9 cellular contexts compared by ENCODE assay signal in genomic region chr13:26037302-26037701, GRCh38. TPM values are rescaled to one million over a fixed set of nuclear protein-coding genes. Genes with fewer than 3 reads are reported as not detected.
DNase-seq lines count a peak whose midpoint lies in the region; ATAC-seq, FAIRE-seq and TF ChIP-seq lines count a peak whose summit lies in the region.
"Had no signal": no experiment of that assay in that cellular context is flagged by ENCODE, and none has a peak within 500 bp of the region (broad histone marks: within the 10 kb centered on the region; RNA-seq: fewer than 3 reads in every experiment).

No MANE protein-coding gene starts in this region.

- no peaks in the 10 kb centered on the region for H3K9me2 ChIP-seq in GM23338 (ENCODE audit: insufficient read depth)

- H3K36me3 ChIP-seq in GM23338 (ENCODE audit: insufficient read depth): no peaks in the 10 kb centered on the region
- no peaks in the 10 kb centered on the region for H3K36me3 ChIP-seq in Peyer's patch

- H3K27me3 ChIP-seq in GM23338 (ENCODE audit: insufficient read depth): no peaks in the 10 kb centered on the region
- peaks cover 0 to 4% of the 10 kb centered on the region in 2 donors for H3K27me3 ChIP-seq in Peyer's patch

- no peaks in the 10 kb centered on the region; the same call in 2 of the 3 replicates for H3K36me3 Mint-ChIP-seq in GM23338 (ENCODE audit: low read depth)
- H3K36me3 Mint-ChIP-seq in activated CD4-positive, alpha-beta memory T cell treated with anti-CD3 and anti-CD28 coated beads for 36 hours: no peaks in the 10 kb centered on the region
- H3K36me3 Mint-ChIP-seq: naive B cell had no signal

- H3K79me2 ChIP-seq in GM23338 (replicated peaks; ENCODE audit: insufficient read depth): no peaks in the 10 kb centered on the region

- H3K27me3 Mint-ChIP-seq in GM23338 (ENCODE audit: insufficient read depth, low read depth, poor library complexity): no peaks in the 10 kb centered on the region
- no peaks in the 10 kb centered on the region for H3K27me3 Mint-ChIP-seq in activated CD4-positive, alpha-beta memory T cell treated with anti-CD3 and anti-CD28 coated beads for 36 hours

- no peak for TF ChIP-seq POLR2A in Peyer's patch (IDR thresholded peaks at IDR 0.05)

- peaks cover 11% of the 10 kb centered on the region; the same call in 2 of the 3 replicates for H3K4me1 Mint-ChIP-seq in GM23338
- H3K4me1 Mint-ChIP-seq in activated CD4-positive, alpha-beta memory T cell treated with anti-CD3 and anti-CD28 coated beads for 36 hours (ENCODE audit: low read depth): no peaks in the 10 kb centered on the region
- H3K4me1 Mint-ChIP-seq: naive B cell had no signal

- H2AFZ ChIP-seq in GM23338: no peak overlapping the region; the same call in 1 of the 2 replicates

- FAIRE-seq in HTR-8/SVneo (lab: Jason Lieb, UNC): no peak

- peak; percentile 42 for TF ChIP-seq CTCF in AG09309 (IDR thresholded peaks at IDR 0.05; ENCODE audit: control insufficient read depth, insufficient read depth, low read depth, low read length, missing control alignments)
- peak; percentile 89 to 95 for TF ChIP-seq CTCF in GM23338 (conservative IDR thresholded peaks at IDR 0.05; ENCODE audit: low read depth in 2 of 2)
- TF ChIP-seq CTCF in Peyer's patch (IDR thresholded peaks at IDR 0.05): no peak

- H3K27ac ChIP-seq in GM23338 (ENCODE audit: low read depth) (no peak overlapping the region), Peyer's patch (no peak overlapping the region)

- no peak overlapping the region for H3K27ac Mint-ChIP-seq in GM23338
- H3K27ac Mint-ChIP-seq in activated CD4-positive, alpha-beta memory T cell treated with anti-CD3 and anti-CD28 coated beads for 36 hours: no peak overlapping the region
- H3K27ac Mint-ChIP-seq: naive B cell had no signal

- CTCF ChIA-PET in activated CD4-positive, alpha-beta memory T cell treated with anti-CD3 and anti-CD28 coated beads for 36 hours (lab: Charles Lee): interaction anchor here (1.1 to 1.2 kb wide), 3 partner anchors 11 to 149 kb away, joined by 3 to 4 read pairs (median 3); no protein-coding TSS in a partner anchor

- H3K4me3 Mint-ChIP-seq in GM23338: no peak overlapping the region
- no peak overlapping the region for H3K4me3 Mint-ChIP-seq in activated CD4-positive, alpha-beta memory T cell treated with anti-CD3 and anti-CD28 coated beads for 36 hours
- H3K4me3 Mint-ChIP-seq: naive B cell had no signal

- no peak for DNase-seq in AG09309 (ENCODE audit: low read depth)
- peak; percentile 92 for DNase-seq in GM23338 (ENCODE audit: low spot score)
- DNase-seq in activated CD4-positive, alpha-beta memory T cell treated with anti-CD3 and anti-CD28 coated beads for 36 hours: peak; percentile 48
- DNase-seq in islet precursor cell: peak; percentile 76
- no peak for DNase-seq in Peyer's patch
- DNase-seq in DMS153 treated with DMSO at 0.1 percent for 48 hours (lab: John Stamatoyannopoulos, UW; ENCODE audit: unreplicated experiment): no peak
- no peak for DNase-seq in HTR-8/SVneo (ENCODE audit: insufficient read length, low spot score)
- DNase-seq: naive B cell had no signal

- POLR2A ChIA-PET in activated CD4-positive, alpha-beta memory T cell treated with anti-CD3 and anti-CD28 coated beads for 36 hours (lab: Charles Lee): no interaction called here

- H3K9me3 ChIP-seq in Peyer's patch: no peaks in the 10 kb centered on the region

- H3K4me2 ChIP-seq in GM23338: no peak overlapping the region

- ATAC-seq in GM23338 (peak; percentile 100), HG02623 (IDR thresholded peaks at IDR 0.05; ENCODE audit: unreplicated experiment) (no peak)

- peaks cover 5% of the 10 kb centered on the region for H3K9me3 Mint-ChIP-seq in GM23338
- no peaks in the 10 kb centered on the region for H3K9me3 Mint-ChIP-seq in activated CD4-positive, alpha-beta memory T cell treated with anti-CD3 and anti-CD28 coated beads for 36 hours

- H3K4me1 ChIP-seq in GM23338 (ENCODE audit: insufficient read depth) (peaks cover 10% of the 10 kb centered on the region), Peyer's patch (no peaks in the 10 kb centered on the region)

- intact Hi-C loops in activated CD4-positive, alpha-beta memory T cell treated with anti-CD3 and anti-CD28 coated beads for 36 hours (cut with micrococcal nuclease): no loop called here

- H3K4me3 ChIP-seq in AG09309 (ENCODE audit: control insufficient read depth, low read depth, low read length) (no peak overlapping the region), GM23338 (no peak overlapping the region), Peyer's patch (no peak overlapping the region)

- no peaks in the 10 kb centered on the region for H4K20me1 ChIP-seq in GM23338 (replicated peaks; ENCODE audit: insufficient read depth)

- no peaks in the 10 kb centered on the region for H3F3A ChIP-seq in GM23338 (replicated peaks; ENCODE audit: low read depth)

TF ChIP-seq in GM23338, 12 proteins besides CTCF, POLR2A, EP300 and RAD21:
- no peak for TF ChIP-seq EZH2 (IDR thresholded peaks at IDR 0.05; ENCODE audit: low read depth, unreplicated experiment)
- TF ChIP-seq CREB1 (CRISPR knock-in tag; IDR thresholded peaks at IDR 0.05; ENCODE audit: low read depth): no peak
- no peak for TF ChIP-seq STAT1 (IDR thresholded peaks at IDR 0.05; ENCODE audit: unreplicated experiment)
- no peak for TF ChIP-seq ETS1 (IDR thresholded peaks at IDR 0.05)
- TF ChIP-seq ZNF114 (CRISPR knock-in tag; IDR thresholded peaks at IDR 0.05): no peak
- TF ChIP-seq REST (IDR thresholded peaks at IDR 0.05; ENCODE audit: unreplicated experiment): no peak
- no peak for TF ChIP-seq NANOG (IDR thresholded peaks at IDR 0.05; ENCODE audit: borderline replicate concordance)
- TF ChIP-seq JUNB (IDR thresholded peaks at IDR 0.05; ENCODE audit: unreplicated experiment): no peak

RNA-seq across cellular contexts. Expression of gene SHISA2, which starts 14.5 kb away (rescaled TPM):
- total RNA-seq in GM23338 (2014; rRNA removed; shearing (Covaris generic)): 33.4 and 37.4 TPM in 2 replicates
- polyA plus RNA-seq in GM23338 (2016; fragmentation: Nextera tagmentation; extraction: Ambion mirVana): 17.9 and 18.2 TPM in 2 replicates
- under 1 TPM in 1 of 2 experiments, not detected in 1; 0.17 TPM for total RNA-seq in activated CD4-positive, alpha-beta memory T cell treated with anti-CD3 and anti-CD28 coated beads for 36 hours
- total RNA-seq in Peyer's patch: under 1 TPM in 1 of 4 donors, not detected in 3; 0.47 TPM

Comparison
In these comparisons a context has a peak if more than half of its experiments do, and no peak if none do; other contexts are left out.
1. DNase-seq: peak in GM23338 (single experiment), activated CD4-positive, alpha-beta memory T cell treated with anti-CD3 and anti-CD28 coated beads for 36 hours (single experiment) and islet precursor cell (single experiment); none in AG09309 (single experiment), Peyer's patch (0 of 3), DMS153 treated with DMSO at 0.1 percent for 48 hours (single experiment) and HTR-8/SVneo (single experiment).
2. CTCF ChIP-seq: peak in AG09309 (single experiment) and GM23338 (2 of 2); none in Peyer's patch (0 of 6).
3. RNA of gene SHISA2, which starts 14.5 kb away (total RNA-seq): 33.4 to 37.4 TPM in GM23338; 0.17 TPM in activated CD4-positive, alpha-beta memory T cell treated with anti-CD3 and anti-CD28 coated beads for 36 hours and 0.47 TPM in Peyer's patch; every median in the first group is over 10 times any median in the second.